Comparison of ENCODE assay signal across 1 cellular context in the genomic region with DNA sequence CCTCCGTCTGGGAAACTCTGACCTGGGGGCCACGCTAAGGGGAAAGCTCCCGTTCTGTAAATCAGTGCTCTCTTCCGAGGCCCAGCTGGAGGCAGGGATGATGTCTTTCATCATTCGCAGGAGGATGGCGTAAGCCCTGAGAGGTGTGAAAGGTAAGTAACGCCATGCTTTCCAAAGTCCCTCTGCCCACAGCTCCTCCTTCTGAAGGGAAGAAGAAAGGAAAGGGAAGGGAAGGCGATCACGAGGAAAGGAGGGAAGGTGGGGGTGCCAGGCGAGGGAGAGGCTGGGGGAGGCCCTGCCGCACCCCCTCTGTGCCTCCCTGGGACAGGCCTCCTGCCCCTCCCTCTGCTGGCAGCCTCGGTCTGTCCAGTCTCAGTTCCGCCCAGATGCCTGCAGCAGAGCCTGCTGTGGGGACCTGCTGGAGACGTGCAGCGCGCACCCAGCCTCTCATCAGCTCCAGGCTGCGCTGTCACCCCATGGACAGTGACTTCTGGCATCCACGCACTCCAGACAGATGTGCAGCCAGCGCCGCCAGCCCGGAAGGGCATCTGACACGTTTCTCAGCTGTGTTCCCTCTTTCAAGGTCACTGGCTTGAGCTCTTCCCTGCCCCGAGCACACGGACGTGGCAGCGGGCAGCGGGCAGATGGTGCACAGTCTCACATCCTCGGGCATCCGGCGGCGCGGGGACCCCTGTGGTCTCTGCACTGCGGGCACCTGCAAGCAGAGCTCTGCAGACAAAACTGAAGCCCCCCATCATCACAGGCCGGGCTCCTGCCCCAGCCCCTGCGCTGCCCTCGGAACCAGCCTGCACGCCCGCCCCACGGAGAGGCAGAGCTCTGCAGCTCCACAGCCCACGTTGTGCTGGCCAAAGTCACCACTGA.
TF ChIP-seq lines count a peak whose summit lies in the region.

No MANE protein-coding gene starts in this region.

TF ChIP-seq in A549, 52 proteins besides CTCF, POLR2A, EP300 and RAD21 (continued from another document):
- TF ChIP-seq USF2 (IDR thresholded peaks at IDR 0.05) (no peak), HOXB13 (CRISPR knock-in tag; IDR thresholded peaks at IDR 0.05; ENCODE audit: low read depth) (no peak), RNF2 (IDR thresholded peaks at IDR 0.05; ENCODE audit: borderline replicate concordance, low read depth) (no peak), CBX2 (IDR thresholded peaks at IDR 0.05; ENCODE audit: borderline replicate concordance, low read depth) (no peak), GATA3 (IDR thresholded peaks at IDR 0.05; ENCODE audit: borderline replicate concordance) (no peak), ZFP36 (IDR thresholded peaks at IDR 0.05; ENCODE audit: borderline replicate concordance, partially characterized antibody) (no peak), RFX5 (IDR thresholded peaks at IDR 0.05) (no peak), ATOH8 (CRISPR knock-in tag; IDR thresholded peaks at IDR 0.05; ENCODE audit: low read depth) (no peak), JUNB (IDR thresholded peaks at IDR 0.05) (no peak), HEYL (CRISPR knock-in tag; IDR thresholded peaks at IDR 0.05) (no peak), FOXS1 (CRISPR knock-in tag; IDR thresholded peaks at IDR 0.05) (no peak)
- TF ChIP-seq, protein P1, sequence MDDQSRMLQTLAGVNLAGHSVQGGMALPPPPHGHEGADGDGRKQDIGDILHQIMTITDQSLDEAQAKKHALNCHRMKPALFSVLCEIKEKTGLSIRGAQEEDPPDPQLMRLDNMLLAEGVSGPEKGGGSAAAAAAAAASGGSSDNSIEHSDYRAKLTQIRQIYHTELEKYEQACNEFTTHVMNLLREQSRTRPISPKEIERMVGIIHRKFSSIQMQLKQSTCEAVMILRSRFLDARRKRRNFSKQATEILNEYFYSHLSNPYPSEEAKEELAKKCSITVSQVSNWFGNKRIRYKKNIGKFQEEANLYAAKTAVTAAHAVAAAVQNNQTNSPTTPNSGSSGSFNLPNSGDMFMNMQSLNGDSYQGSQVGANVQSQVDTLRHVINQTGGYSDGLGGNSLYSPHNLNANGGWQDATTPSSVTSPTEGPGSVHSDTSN (IDR thresholded peaks at IDR 0.05), result no peak
